21 cellular contexts compared by ENCODE assay signal in the genomic region with DNA sequence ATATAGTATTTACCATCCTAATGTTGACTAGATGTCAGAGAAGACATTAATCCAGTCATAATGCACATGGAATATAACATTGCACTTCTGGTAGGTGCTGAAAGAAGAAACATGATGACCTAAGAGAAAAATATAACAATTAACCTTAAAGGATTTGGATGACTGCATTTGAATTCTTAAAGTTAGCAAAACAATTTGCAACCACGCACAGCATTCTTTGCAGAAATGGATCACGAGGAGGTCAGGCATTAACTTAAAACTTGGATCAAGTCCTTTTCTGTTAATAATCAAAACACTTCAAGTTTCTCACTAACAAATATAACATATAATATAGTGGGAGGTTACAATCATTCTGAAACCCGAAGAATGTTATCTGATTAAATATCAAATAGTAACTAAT.
DNase-seq lines count a peak whose midpoint lies in the region; ATAC-seq and TF ChIP-seq lines count a peak whose summit lies in the region.
"Had no signal": no experiment of that assay in that cellular context is flagged by ENCODE, and none has a peak within 500 bp of the region (broad histone marks: within the 10 kb centered on the region; RNA-seq: fewer than 3 reads in every experiment).

No MANE protein-coding gene starts in this region.

- no peaks in the 10 kb centered on the region for H3K4me1 ChIP-seq in endodermal cell (ENCODE audit: control insufficient read depth, insufficient read depth, low read length)
- H3K4me1 ChIP-seq: A549 had no signal

- no peaks in the 10 kb centered on the region for H3K36me3 ChIP-seq in kidney epithelial cell (ENCODE audit: control insufficient read depth, insufficient read depth, low read length)
- no peaks in the 10 kb centered on the region for H3K36me3 ChIP-seq in endodermal cell (ENCODE audit: control insufficient read depth, insufficient read depth, low read length)

- no peak overlapping the region for H3K27ac Mint-ChIP-seq in endodermal cell
- H3K27ac Mint-ChIP-seq: CD4-positive, alpha-beta memory T cell; H9 had no signal

- TF ChIP-seq CTCF in epithelial cell of proximal tubule (conservative IDR thresholded peaks at IDR 0.05; ENCODE audit: low read depth, low read length) (no peak), kidney epithelial cell (IDR thresholded peaks at IDR 0.05; ENCODE audit: insufficient read depth, low read length, poor library complexity, severe bottlenecking) (no peak), endodermal cell (conservative IDR thresholded peaks at IDR 0.05) (no peak)

- no peaks in the 10 kb centered on the region for H3K9me3 ChIP-seq in endodermal cell (ENCODE audit: control insufficient read depth, low read length)
- H3K9me3 ChIP-seq: A549 had no signal

- no peaks in the 10 kb centered on the region for H3K27me3 Mint-ChIP-seq in endodermal cell (ENCODE audit: insufficient read depth)
- H3K27me3 Mint-ChIP-seq: CD4-positive, alpha-beta memory T cell had no signal

- no peaks in the 10 kb centered on the region for H3K36me3 Mint-ChIP-seq in endodermal cell (ENCODE audit: low read depth)
- H3K36me3 Mint-ChIP-seq: CD4-positive, alpha-beta memory T cell had no signal

- no peaks in the 10 kb centered on the region for H3K27me3 ChIP-seq in kidney epithelial cell (ENCODE audit: control insufficient read depth, insufficient read depth, low read length)
- H3K27me3 ChIP-seq in endodermal cell (ENCODE audit: control insufficient read depth, insufficient read depth, low read length, poor library complexity, severe bottlenecking), result no peaks in the 10 kb centered on the region

- 91 to 100% methylated on average over 2 of the region's 3 CpGs for WGBS in endodermal cell (ENCODE audit: insufficient coverage in 1 of 2, insufficient read length in 1 of 2), 2 experiments

- peaks cover 13% of the 10 kb centered on the region for H3K9me3 Mint-ChIP-seq in endodermal cell

- in situ Hi-C loops in Caki2 (cut with HindIII; ENCODE audit: low pct_unique_long_range_greater_than_20kb, low sequenced_read_pairs), result no loop called here

- peak; percentile 61 for DNase-seq in Caki2 (ENCODE audit: low read depth)
- DNase-seq in epithelial cell of proximal tubule (ENCODE audit: low read depth), result peak; percentile 84
- DNase-seq in kidney epithelial cell (ENCODE audit: low read depth), result peak; percentile 1
- peak; percentile 85 for DNase-seq in renal cortical epithelial cell (ENCODE audit: low read depth)
- DNase-seq in left cardiac atrium, result no peak
- DNase-seq in endodermal cell, result no peak
- no peak for DNase-seq in H4 (ENCODE audit: low spot score)
- DNase-seq in DMS153 treated with DMSO at 0.1 percent for 48 hours (lab: John Stamatoyannopoulos, UW; ENCODE audit: unreplicated experiment), result no peak
- DNase-seq: 8988T; C1 segment of cervical spinal cord; CD4-positive, alpha-beta memory T cell; COR-L47; DMS153; DMS79; EL; GDM1; GM23248; H9 had no signal

- H3K9ac ChIP-seq in endodermal cell (ENCODE audit: extremely low read depth, low read length, poor library complexity, severe bottlenecking), result no peak overlapping the region
- H3K9ac ChIP-seq: GM23248 had no signal

- no peak overlapping the region for H3K4me3 Mint-ChIP-seq in endodermal cell
- H3K4me3 Mint-ChIP-seq: CD4-positive, alpha-beta memory T cell; H9 had no signal

- H3K4me3 ChIP-seq in epithelial cell of proximal tubule (ENCODE audit: low read depth, low read length), result no peak overlapping the region
- H3K4me3 ChIP-seq in kidney epithelial cell (ENCODE audit: low read depth, low read length), result no peak overlapping the region
- no peak overlapping the region for H3K4me3 ChIP-seq in endodermal cell (ENCODE audit: low read length)
- H3K4me3 ChIP-seq: A549, GM12878, GM23248 had no signal

- no peak overlapping the region for H3K27ac ChIP-seq in endodermal cell (ENCODE audit: low read depth, low read length)
- H3K27ac ChIP-seq: A549, GM23248 had no signal

- no peak for ATAC-seq in left cardiac atrium
- ATAC-seq: A549, GM12878, HCT116 had no signal

- intact Hi-C loops in left cardiac atrium (cut with DNase I), result no loop called here

- H3K4me1 Mint-ChIP-seq in endodermal cell, result no peaks in the 10 kb centered on the region
- H3K4me1 Mint-ChIP-seq: CD4-positive, alpha-beta memory T cell; H9 had no signal

Comparison
In these comparisons a context has a peak if more than half of its experiments do, and no peak if none do; other contexts are left out.
1. DNase-seq: peak in Caki2 (single experiment), epithelial cell of proximal tubule (single experiment), kidney epithelial cell (single experiment) and renal cortical epithelial cell (single experiment); none in left cardiac atrium (single experiment), endodermal cell (single experiment), H4 (single experiment) and DMS153 treated with DMSO at 0.1 percent for 48 hours (single experiment).